2 cellular contexts compared by ENCODE assay signal in genomic region chr14:41541333-41541732, GRCh38.
TF ChIP-seq lines count a peak whose summit lies in the region.

No MANE protein-coding gene starts in this region.

TF ChIP-seq in HepG2, 621 proteins besides CTCF, POLR2A, EP300 and RAD21:
- peak; percentile 100; the same call in 1 of the 2 replicates for TF ChIP-seq ZNF337 (CRISPR knock-in tag; IDR thresholded peaks at IDR 0.05; ENCODE audit: borderline replicate concordance, low read depth)
- TF ChIP-seq ZNF142 (CRISPR knock-in tag; IDR thresholded peaks at IDR 0.05): no peak
- no peak for TF ChIP-seq ESRRA (CRISPR knock-in tag; IDR thresholded peaks at IDR 0.05; ENCODE audit: low read depth)

TF ChIP-seq in A549, 52 proteins besides CTCF, POLR2A, EP300 and RAD21:
- TF ChIP-seq MAZ (IDR thresholded peaks at IDR 0.05; ENCODE audit: borderline replicate concordance, low read depth, low read length) (no peak), PBX3 (IDR thresholded peaks at IDR 0.05) (no peak), ZFP36 (IDR thresholded peaks at IDR 0.05; ENCODE audit: borderline replicate concordance, partially characterized antibody) (no peak), TFCP2L1 (CRISPR knock-in tag; IDR thresholded peaks at IDR 0.05) (no peak), GATA3 (IDR thresholded peaks at IDR 0.05; ENCODE audit: borderline replicate concordance) (no peak), MAFK (IDR thresholded peaks at IDR 0.05; ENCODE audit: partially characterized antibody) (no peak), USF2 (IDR thresholded peaks at IDR 0.05) (no peak), CHD2 (IDR thresholded peaks at IDR 0.05; ENCODE audit: low read length, partially characterized antibody) (no peak), PHF8 (IDR thresholded peaks at IDR 0.05; ENCODE audit: borderline replicate concordance, low read depth) (no peak), FOXS1 (CRISPR knock-in tag; IDR thresholded peaks at IDR 0.05) (no peak), SMC3 (IDR thresholded peaks at IDR 0.05) (no peak), POLR2AphosphoS2 (conservative IDR thresholded peaks at IDR 0.05; ENCODE audit: low read length) (no peak)
